In the genomic region with DNA sequence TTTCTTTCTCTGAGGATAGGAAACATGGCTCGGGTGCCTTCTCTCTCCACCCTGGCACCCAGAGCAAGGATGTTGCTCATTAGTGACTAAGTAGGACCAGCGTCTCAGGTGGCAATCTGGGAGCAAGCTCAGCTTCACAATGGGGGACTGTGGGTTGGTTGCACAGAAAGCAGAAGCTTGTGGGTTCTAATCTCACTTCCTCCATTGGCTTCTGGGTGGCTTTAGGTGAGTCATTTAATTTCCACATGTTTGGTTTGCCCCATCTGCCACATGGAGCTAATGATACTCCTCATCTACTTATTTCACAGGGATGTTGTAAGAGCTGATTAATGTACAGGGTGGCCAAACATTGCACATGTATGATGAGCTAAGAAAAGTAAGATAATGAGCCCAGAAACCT, we compare ENCODE assay signal across 1 cellular context.
TF ChIP-seq lines count a peak whose summit lies in the region.

No MANE protein-coding gene starts in this region.

TF ChIP-seq in K562, 482 proteins besides CTCF, POLR2A, EP300 and RAD21 (continued from another document and continues in another):
- 0 out of 2 replicates have a peak, but pooled peaks have one; percentile 19 for TF ChIP-seq GABPB1 (CRISPR knock-in tag; IDR thresholded peaks at IDR 0.05)
- peak in 1 of 3 experiments; percentile 28 for TF ChIP-seq YY1 (IDR thresholded peaks at IDR 0.05; ENCODE audit: borderline replicate concordance in 1 of 3, control insufficient read depth in 1 of 3, extremely low read depth in 1 of 3, insufficient read depth in 3 of 3, insufficient read length in 1 of 3, insufficient replicate concordance in 2 of 3, low read depth in 1 of 3, low read length in 2 of 3)
- TF ChIP-seq ZNF175 (CRISPR knock-in tag; IDR thresholded peaks at IDR 0.05; ENCODE audit: low read depth) = peak; percentile 75
- TF ChIP-seq ZNF24 (IDR thresholded peaks at IDR 0.05) = peak; percentile 81; the same call in 1 of the 2 replicates
- no peak for TF ChIP-seq HINFP (tag; conservative IDR thresholded peaks at IDR 0.05; ENCODE audit: low read depth)
- TF ChIP-seq CREB1 (IDR thresholded peaks at IDR 0.05) = peak; percentile 48; the same call in 1 of the 2 replicates
- TF ChIP-seq CREB1 (CRISPR knock-in tag; IDR thresholded peaks at IDR 0.05) = no peak
- TF ChIP-seq STAT5B (CRISPR knock-in tag; IDR thresholded peaks at IDR 0.05) = no peak
- peak; percentile 30; the same call in 1 of the 2 replicates for TF ChIP-seq MBD2 (IDR thresholded peaks at IDR 0.05; ENCODE audit: borderline replicate concordance, low read depth)
- no peak for TF ChIP-seq ILF3 (IDR thresholded peaks at IDR 0.05; ENCODE audit: borderline replicate concordance)
- TF ChIP-seq ZNF766 (CRISPR knock-in tag; conservative IDR thresholded peaks at IDR 0.05) = 0 out of 2 replicates have a peak, but pooled peaks have one; percentile 36
- TF ChIP-seq ARID1B (IDR thresholded peaks at IDR 0.05) = peak; percentile 88
- peak; percentile 82 for TF ChIP-seq DPF2 (IDR thresholded peaks at IDR 0.05)
- TF ChIP-seq, protein P1, sequence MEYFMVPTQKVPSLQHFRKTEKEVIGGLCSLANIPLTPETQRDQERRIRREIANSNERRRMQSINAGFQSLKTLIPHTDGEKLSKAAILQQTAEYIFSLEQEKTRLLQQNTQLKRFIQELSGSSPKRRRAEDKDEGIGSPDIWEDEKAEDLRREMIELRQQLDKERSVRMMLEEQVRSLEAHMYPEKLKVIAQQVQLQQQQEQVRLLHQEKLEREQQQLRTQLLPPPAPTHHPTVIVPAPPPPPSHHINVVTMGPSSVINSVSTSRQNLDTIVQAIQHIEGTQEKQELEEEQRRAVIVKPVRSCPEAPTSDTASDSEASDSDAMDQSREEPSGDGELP (CRISPR knock-in tag; IDR thresholded peaks at IDR 0.05; ENCODE audit: borderline replicate concordance) = peak; percentile 61; the same call in 1 of the 2 replicates
- TF ChIP-seq ELF2 (CRISPR knock-in tag; IDR thresholded peaks at IDR 0.05) = no peak
- no peak for TF ChIP-seq GABPA (tag; conservative IDR thresholded peaks at IDR 0.05; ENCODE audit: low read depth)
- no peak for TF ChIP-seq BHLHE40 (IDR thresholded peaks at IDR 0.05; ENCODE audit: low read length)
- peak; percentile 57 for TF ChIP-seq HDAC2 (IDR thresholded peaks at IDR 0.05)
- no peak for TF ChIP-seq ZNF274 (IDR thresholded peaks at IDR 0.05; ENCODE audit: borderline replicate concordance, low read depth, low read length)
- TF ChIP-seq SRSF1 (IDR thresholded peaks at IDR 0.05; ENCODE audit: low read depth, low read length) = no peak
- peak; percentile 67; the same call in 1 of the 2 replicates for TF ChIP-seq ATF7 (IDR thresholded peaks at IDR 0.05)
- no peak for TF ChIP-seq ASH1L (IDR thresholded peaks at IDR 0.05; ENCODE audit: borderline replicate concordance, low read depth, partially characterized antibody)
- TF ChIP-seq HMBOX1 (IDR thresholded peaks at IDR 0.05) = peak; percentile 36; the same call in 1 of the 2 replicates
- TF ChIP-seq STAT5A (IDR thresholded peaks at IDR 0.05; ENCODE audit: borderline replicate concordance, low read length) = peak; percentile 67
- TF ChIP-seq GATA2 (CRISPR knock-in tag; IDR thresholded peaks at IDR 0.05) = peak; percentile 58
- peak; percentile 77 for TF ChIP-seq TAL1 (IDR thresholded peaks at IDR 0.05)
- peak; percentile 82 for TF ChIP-seq SMARCC2 (IDR thresholded peaks at IDR 0.05; ENCODE audit: low read depth)
- TF ChIP-seq, protein P2, sequence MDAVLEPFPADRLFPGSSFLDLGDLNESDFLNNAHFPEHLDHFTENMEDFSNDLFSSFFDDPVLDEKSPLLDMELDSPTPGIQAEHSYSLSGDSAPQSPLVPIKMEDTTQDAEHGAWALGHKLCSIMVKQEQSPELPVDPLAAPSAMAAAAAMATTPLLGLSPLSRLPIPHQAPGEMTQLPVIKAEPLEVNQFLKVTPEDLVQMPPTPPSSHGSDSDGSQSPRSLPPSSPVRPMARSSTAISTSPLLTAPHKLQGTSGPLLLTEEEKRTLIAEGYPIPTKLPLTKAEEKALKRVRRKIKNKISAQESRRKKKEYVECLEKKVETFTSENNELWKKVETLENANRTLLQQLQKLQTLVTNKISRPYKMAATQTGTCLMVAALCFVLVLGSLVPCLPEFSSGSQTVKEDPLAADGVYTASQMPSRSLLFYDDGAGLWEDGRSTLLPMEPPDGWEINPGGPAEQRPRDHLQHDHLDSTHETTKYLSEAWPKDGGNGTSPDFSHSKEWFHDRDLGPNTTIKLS (IDR thresholded peaks at IDR 0.05; ENCODE audit: borderline replicate concordance, low read depth) = no peak
- TF ChIP-seq ZBTB11 (CRISPR knock-in tag; IDR thresholded peaks at IDR 0.05) = peak in 1 of 3 experiments; percentile 80; a peak in 2 of 6 replicates
- peak; percentile 69 for TF ChIP-seq ZNF589 (CRISPR knock-in tag; IDR thresholded peaks at IDR 0.05; ENCODE audit: low read depth)
- peak; percentile 63 for TF ChIP-seq NFE2 (IDR thresholded peaks at IDR 0.05; ENCODE audit: low read depth)
- peak; percentile 87 for TF ChIP-seq PML (IDR thresholded peaks at IDR 0.05; ENCODE audit: low read length)
- TF ChIP-seq ATF3 (IDR thresholded peaks at IDR 0.05) = peak; percentile 86
- no peak; the same call in 1 of the 2 replicates for TF ChIP-seq ATF3 (CRISPR knock-in tag; conservative IDR thresholded peaks at IDR 0.05)
- peak; percentile 88 for TF ChIP-seq TCF3 (CRISPR knock-in tag; IDR thresholded peaks at IDR 0.05)
- TF ChIP-seq VEZF1 (CRISPR knock-in tag; IDR thresholded peaks at IDR 0.05) = peak; percentile 41
- TF ChIP-seq KDM5B (IDR thresholded peaks at IDR 0.05; ENCODE audit: insufficient replicate concordance, low read depth, low read length) = no peak
- no peak for TF ChIP-seq ATF1 (CRISPR knock-in tag; IDR thresholded peaks at IDR 0.05)
- TF ChIP-seq ATF1 (tag; IDR thresholded peaks at IDR 0.05) = no peak
- peak; percentile 87 for TF ChIP-seq CBFA2T2 (conservative IDR thresholded peaks at IDR 0.05)
- TF ChIP-seq, protein P3, sequence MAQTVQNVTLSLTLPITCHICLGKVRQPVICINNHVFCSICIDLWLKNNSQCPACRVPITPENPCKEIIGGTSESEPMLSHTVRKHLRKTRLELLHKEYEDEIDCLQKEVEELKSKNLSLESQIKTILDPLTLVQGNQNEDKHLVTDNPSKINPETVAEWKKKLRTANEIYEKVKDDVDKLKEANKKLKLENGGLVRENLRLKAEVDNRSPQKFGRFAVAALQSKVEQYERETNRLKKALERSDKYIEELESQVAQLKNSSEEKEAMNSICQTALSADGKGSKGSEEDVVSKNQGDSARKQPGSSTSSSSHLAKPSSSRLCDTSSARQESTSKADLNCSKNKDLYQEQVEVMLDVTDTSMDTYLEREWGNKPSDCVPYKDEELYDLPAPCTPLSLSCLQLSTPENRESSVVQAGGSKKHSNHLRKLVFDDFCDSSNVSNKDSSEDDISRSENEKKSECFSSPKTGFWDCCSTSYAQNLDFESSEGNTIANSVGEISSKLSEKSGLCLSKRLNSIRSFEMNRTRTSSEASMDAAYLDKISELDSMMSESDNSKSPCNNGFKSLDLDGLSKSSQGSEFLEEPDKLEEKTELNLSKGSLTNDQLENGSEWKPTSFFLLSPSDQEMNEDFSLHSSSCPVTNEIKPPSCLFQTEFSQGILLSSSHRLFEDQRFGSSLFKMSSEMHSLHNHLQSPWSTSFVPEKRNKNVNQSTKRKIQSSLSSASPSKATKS (CRISPR knock-in tag; IDR thresholded peaks at IDR 0.05) = no peak
- TF ChIP-seq SPI1 (IDR thresholded peaks at IDR 0.05; ENCODE audit: borderline replicate concordance, low read depth, low read length) = peak; percentile 84
- no peak for TF ChIP-seq SRSF9 (IDR thresholded peaks at IDR 0.05; ENCODE audit: borderline replicate concordance, low read depth, low read length)
- peak; percentile 89 for TF ChIP-seq DACH1 (IDR thresholded peaks at IDR 0.05; ENCODE audit: partially characterized antibody)
- TF ChIP-seq HDAC1 (IDR thresholded peaks at IDR 0.05) = 0 out of 4 replicates have a peak, but pooled peaks of 1 of the 2 experiments have one; percentile 38
- TF ChIP-seq NFRKB (IDR thresholded peaks at IDR 0.05; ENCODE audit: low read depth) = no peak
- peak; percentile 5 for TF ChIP-seq FOS (IDR thresholded peaks at IDR 0.05; ENCODE audit: extremely low read depth, insufficient read length)
- TF ChIP-seq RBBP5 (IDR thresholded peaks at IDR 0.05; ENCODE audit: borderline replicate concordance, insufficient read depth, low read length, poor library complexity, severe bottlenecking) = no peak
- no peak for TF ChIP-seq ZFP36 (IDR thresholded peaks at IDR 0.05; ENCODE audit: low read depth, low read length, partially characterized antibody)
- TF ChIP-seq GATAD2A (IDR thresholded peaks at IDR 0.05) = 0 out of 2 replicates have a peak, but pooled peaks have one; percentile 10
- peak; percentile 67 to 76 for TF ChIP-seq KDM1A (IDR thresholded peaks at IDR 0.05)
- TF ChIP-seq NFIC (IDR thresholded peaks at IDR 0.05) = peak; percentile 52
- peak; percentile 73 for TF ChIP-seq NCOR1 (IDR thresholded peaks at IDR 0.05)
- TF ChIP-seq KLF16 (IDR thresholded peaks at IDR 0.05) = peak; percentile 83; the same call in 1 of the 2 replicates
- peak; percentile 65 for TF ChIP-seq MYC (IDR thresholded peaks at IDR 0.05; ENCODE audit: low read depth, low read length)
- no peak for TF ChIP-seq MYC (CRISPR knock-in tag; IDR thresholded peaks at IDR 0.05; ENCODE audit: borderline replicate concordance, low read depth)
- peak; percentile 53; the same call in 1 of the 2 replicates for TF ChIP-seq ESRRA (IDR thresholded peaks at IDR 0.05; ENCODE audit: borderline replicate concordance, low read depth)
